20 cellular contexts compared by ENCODE assay signal in genomic region chr2:215293879-215294278, GRCh38.
"Had no signal": no experiment of that assay in that cellular context is flagged by ENCODE, and none has a peak within 500 bp of the region (broad histone marks: within the 10 kb centered on the region; RNA-seq: fewer than 3 reads in every experiment).

No MANE protein-coding gene starts in this region.

- H3K4me1 ChIP-seq: breast epithelium, foreskin keratinocyte, left ventricle myocardium inferior, right atrium auricular region, transverse colon had no signal

- H3K36me3 ChIP-seq: breast epithelium, esophagus muscularis mucosa, heart left ventricle, left ventricle myocardium inferior, right atrium auricular region, transverse colon had no signal

- DNase-seq: activated CD4-positive, alpha-beta T cell treated with anti-CD3 and anti-CD28 coated beads for 36 hours; activated CD4-positive, CD25-positive, alpha-beta regulatory T cell; activated CD8-positive, alpha-beta memory T cell treated with anti-CD3 and anti-CD28 coated beads, Interleukin-2, amount 10 ng/mL, durations not matched to agents 7 days and 5 days; activated CD8-positive, alpha-beta T cell treated with anti-CD3 and anti-CD28 coated beads, Interleukin-2, amount 10 ng/mL, durations not matched to agents 7 days and 5 days; activated naive CD8-positive, alpha-beta T cell treated with anti-CD3 and anti-CD28 coated beads, Interleukin-2, amount 50 U/mL, for 24 hours; activated T-cell treated with anti-CD3 and anti-CD28 coated beads, Interleukin-2, amount 50 U/mL, for 48 hours; amygdala; central memory CD4-positive, alpha-beta T cell; endodermal cell; foreskin keratinocyte; heart left ventricle; left ventricle myocardium inferior; mesendoderm; stimulated activated naive CD4-positive, alpha-beta T cell; transverse colon had no signal

- H3K4me3 ChIP-seq: breast epithelium, esophagus muscularis mucosa, heart left ventricle, left ventricle myocardium inferior, lung, right atrium auricular region, transverse colon had no signal

- H3K9me3 ChIP-seq: breast epithelium, esophagus muscularis mucosa, left ventricle myocardium inferior, right atrium auricular region, transverse colon had no signal

- ATAC-seq: activated CD4-positive, alpha-beta T cell treated with anti-CD3 and anti-CD28 coated beads for 36 hours; activated CD8-positive, alpha-beta memory T cell treated with anti-CD3 and anti-CD28 coated beads, Interleukin-2, amount 10 ng/mL, durations not matched to agents 7 days and 5 days; activated CD8-positive, alpha-beta T cell treated with anti-CD3 and anti-CD28 coated beads, Interleukin-2, amount 10 ng/mL, durations not matched to agents 7 days and 5 days; activated naive CD8-positive, alpha-beta T cell treated with anti-CD3 and anti-CD28 coated beads, Interleukin-2, amount 50 U/mL, for 24 hours; foreskin keratinocyte; heart left ventricle; natural killer cell treated with Interleukin-12 subunit alpha and Interleukin-12 subunit beta and Interleukin-15 and Interleukin-18, amount 100 ng/mL, for 72 hours had no signal

- H3K27ac ChIP-seq: breast epithelium, esophagus muscularis mucosa, foreskin keratinocyte, heart left ventricle, left ventricle myocardium inferior, right atrium auricular region, transverse colon had no signal

- H3K27me3 ChIP-seq: breast epithelium, esophagus muscularis mucosa, foreskin keratinocyte, heart left ventricle, right atrium auricular region, transverse colon had no signal
